18 cellular contexts compared by ENCODE assay signal in genomic region chr2:171490577-171490976, GRCh38.
"Had no signal": no experiment of that assay in that cellular context is flagged by ENCODE, and none has a peak within 500 bp of the region (broad histone marks: within the 10 kb centered on the region; RNA-seq: fewer than 3 reads in every experiment).

No MANE protein-coding gene starts in this region.

- H3K4me3 Mint-ChIP-seq: activated naive CD8-positive, alpha-beta T cell treated with anti-CD3 and anti-CD28 coated beads for 36 hours; nephron progenitor cell had no signal

- FAIRE-seq: urothelium cell line had no signal

- H3K4me1 ChIP-seq: gastroesophageal sphincter, heart left ventricle, tibial artery had no signal

- DNase-seq: activated CD4-positive, alpha-beta T cell treated with anti-CD3 and anti-CD28 coated beads for 1 hour; activated CD4-positive, alpha-beta T cell treated with anti-CD3 and anti-CD28 coated beads, Interleukin-2, amount 50 U/mL, for 4 hours; activated naive CD8-positive, alpha-beta T cell treated with anti-CD3 and anti-CD28 coated beads for 36 hours; activated T-cell treated with anti-CD3 and anti-CD28 coated beads for 4 hours; amniotic stem cell; heart left ventricle; kidney glomerular epithelial cell; nephron progenitor cell; nucleus accumbens; retina; stimulated activated CD4-positive, alpha-beta T cell treated with anti-CD3 and anti-CD28 coated beads, Interleukin-12 subunit alpha, Interleukin-12 subunit beta, amount 100 ng/mL, for 4 hours; stimulated activated CD4-positive, alpha-beta T cell treated with anti-CD3 and anti-CD28 coated beads, Interleukin-1b, Interleukin-23, amount 100 ng/mL, for 48 hours; stimulated activated CD8-positive, alpha-beta memory T cell treated with anti-CD3 and anti-CD28 coated beads, Interleukin-4, amount 100 ng/mL, for 48 hours; stimulated activated naive CD4-positive, alpha-beta T cell treated with Interleukin-2 at 50 U/mL for 16 hours; tibial artery; WERI-Rb-1 had no signal

- H3K4me3 ChIP-seq: gastroesophageal sphincter, heart left ventricle, tibial artery had no signal

- H3K27me3 ChIP-seq: gastroesophageal sphincter, heart left ventricle, tibial artery had no signal

- H3K27ac ChIP-seq: gastroesophageal sphincter, heart left ventricle, tibial artery, WERI-Rb-1 had no signal

- H3K9me3 ChIP-seq: gastroesophageal sphincter, tibial artery had no signal

- H3K36me3 ChIP-seq: tibial artery, WERI-Rb-1 had no signal

- H3K4me1 Mint-ChIP-seq: activated naive CD8-positive, alpha-beta T cell treated with anti-CD3 and anti-CD28 coated beads for 36 hours; nephron progenitor cell had no signal

- H3K27me3 Mint-ChIP-seq: activated naive CD8-positive, alpha-beta T cell treated with anti-CD3 and anti-CD28 coated beads for 36 hours had no signal

- ATAC-seq: gastroesophageal sphincter, heart left ventricle had no signal

- H3K27ac Mint-ChIP-seq: activated naive CD8-positive, alpha-beta T cell treated with anti-CD3 and anti-CD28 coated beads for 36 hours had no signal
